ENCODE assay signal across 1 cellular context in genomic region chr17:57001541-57001940, GRCh38.
TF ChIP-seq lines count a peak whose summit lies in the region.

No MANE protein-coding gene starts in this region.

TF ChIP-seq in K562, 482 proteins besides CTCF, POLR2A, EP300 and RAD21:
- TF ChIP-seq GATA2 (CRISPR knock-in tag; IDR thresholded peaks at IDR 0.05): peak; percentile 52; the same call in 1 of the 2 replicates
- TF ChIP-seq RCOR1 (IDR thresholded peaks at IDR 0.05; ENCODE audit: borderline replicate concordance in 1 of 2, low read depth in 2 of 2, low read length in 2 of 2): 0 out of 4 replicates have a peak, but pooled peaks of 1 of the 2 experiments have one; percentile 27
- no peak for TF ChIP-seq SMAD2 (IDR thresholded peaks at IDR 0.05; ENCODE audit: low read depth, low read length)
